15 cellular contexts compared by ENCODE assay signal in genomic region chr2:95315801-95316411, GRCh38. TPM values are rescaled to one million over a fixed set of nuclear protein-coding genes. Genes with fewer than 3 reads are reported as not detected.
DNase-seq lines count a peak whose midpoint lies in the region; ATAC-seq, FAIRE-seq and TF ChIP-seq lines count a peak whose summit lies in the region.
"Had no signal": no experiment of that assay in that cellular context is flagged by ENCODE, and none has a peak within 500 bp of the region (broad histone marks: within the 10 kb centered on the region; RNA-seq: fewer than 3 reads in every experiment).

No MANE protein-coding gene starts in this region.

- no peak for TF ChIP-seq CTCF in bronchial epithelial cell (IDR thresholded peaks at IDR 0.05; ENCODE audit: insufficient read depth, low read length, severe bottlenecking)

- peaks cover 1% of the 10 kb centered on the region for H3K27me3 ChIP-seq in bronchial epithelial cell (ENCODE audit: control insufficient read depth, insufficient read depth, low read length)
- H3K27me3 ChIP-seq: neutrophil had no signal

- H3K36me3 ChIP-seq in bronchial epithelial cell (ENCODE audit: control insufficient read depth, insufficient read depth, low read length): no peaks in the 10 kb centered on the region
- H3K36me3 ChIP-seq: neutrophil had no signal

- H3K4me3 ChIP-seq in bronchial epithelial cell (ENCODE audit: low read depth, low read length): no peak overlapping the region
- H3K4me3 ChIP-seq: SK-N-MC had no signal

- DNase-seq in AG20443 (ENCODE audit: low spot score): peak; percentile 41
- peak; percentile 68 for DNase-seq in HTR-8/SVneo (ENCODE audit: insufficient read length, low spot score)
- peak; percentile 71 for DNase-seq in bronchial epithelial cell (ENCODE audit: low read depth)
- DNase-seq in kidney tubule cell (ENCODE audit: low spot score): peak; percentile 99
- no peak for DNase-seq in hypothalamus (lab: John Stamatoyannopoulos, UW)
- DNase-seq in DMS79 (lab: John Stamatoyannopoulos, UW): no peak
- DNase-seq: activated effector memory CD4-positive, alpha-beta T cell treated with Interleukin-2 at 50 U/mL for 16 hours; CD8-positive, alpha-beta memory T cell; cerebellar nuclear complex had no signal

- FAIRE-seq in HTR-8/SVneo (lab: Jason Lieb, UNC) (peak; percentile 94), bronchial epithelial cell (lab: Jason Lieb, UNC) (no peak)
- FAIRE-seq: frontal cortex had no signal

- ATAC-seq in HG03521 (IDR thresholded peaks at IDR 0.05; ENCODE audit: unreplicated experiment) (no peak), GM19023 (IDR thresholded peaks at IDR 0.05; ENCODE audit: unreplicated experiment) (no peak)
- ATAC-seq: stimulated activated effector memory CD8-positive, alpha-beta T cell treated with anti-CD3 and anti-CD28 coated beads, Interleukin-12 subunit alpha, Interleukin-12 subunit beta, amount 100 ng/mL, for 72 hours had no signal

RNA-seq across cellular contexts. Expression of gene KCNIP3, which starts 18.8 kb away (rescaled TPM):
- under 0.01 and 0.51 TPM in 2 replicates for total RNA-seq in bronchial epithelial cell
- total RNA-seq: CD8-positive, alpha-beta memory T cell had no signal

RNA-seq across cellular contexts. Expression of gene PROM2, which starts 41.7 kb away (rescaled TPM):
- total RNA-seq in bronchial epithelial cell: 10.8 and 41.6 TPM in 2 replicates

Comparison
In these comparisons a context has a peak if more than half of its experiments do, and no peak if none do; other contexts are left out.
1. DNase-seq: peak in AG20443 (single experiment), HTR-8/SVneo (single experiment), bronchial epithelial cell (single experiment) and kidney tubule cell (single experiment); none in hypothalamus (0 of 51) and DMS79 (single experiment).